ENCODE assay signal across 27 cellular contexts in the genomic region with DNA sequence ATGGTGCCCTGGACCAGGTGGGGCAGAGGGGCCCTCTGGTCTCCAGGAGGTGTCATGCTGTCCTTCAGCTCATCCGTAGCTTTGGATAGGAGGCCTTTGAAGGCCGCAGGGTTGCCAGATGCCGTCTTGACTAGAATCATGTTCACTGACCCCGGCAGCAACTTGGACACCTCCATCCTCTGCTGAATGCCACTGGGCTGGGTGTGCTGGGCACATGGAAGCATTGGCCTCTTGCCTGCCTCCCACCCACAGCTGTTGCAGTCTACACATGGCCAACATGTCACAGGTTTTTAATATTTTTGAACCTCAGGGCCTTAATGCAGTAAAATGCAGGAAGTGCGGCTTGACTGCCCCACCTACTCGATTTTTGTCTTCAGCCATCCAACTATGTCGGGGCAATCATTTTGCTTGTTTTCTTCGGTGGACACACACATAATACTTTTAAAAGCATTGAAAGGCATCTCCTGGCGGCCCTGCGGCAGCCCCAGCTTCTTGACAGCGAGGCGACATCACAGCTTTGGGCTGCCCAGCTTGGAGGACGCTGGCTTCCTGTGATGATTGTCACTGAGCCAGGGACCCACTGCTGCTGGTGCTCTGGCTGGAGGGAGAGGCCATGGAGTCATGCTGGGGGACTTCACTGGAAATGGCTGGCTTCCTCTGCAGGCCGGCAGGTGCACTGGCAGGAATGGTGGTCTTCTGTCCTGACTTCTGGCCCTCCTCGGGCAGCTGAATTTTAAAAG. TPM values are rescaled to one million over a fixed set of nuclear protein-coding genes. Genes with fewer than 3 reads are reported as not detected.
DNase-seq lines count a peak whose midpoint lies in the region; FAIRE-seq and TF ChIP-seq lines count a peak whose summit lies in the region.
"Had no signal": no experiment of that assay in that cellular context is flagged by ENCODE, and none has a peak within 500 bp of the region (broad histone marks: within the 10 kb centered on the region; RNA-seq: fewer than 3 reads in every experiment).

No MANE protein-coding gene starts in this region.

- H2AFZ ChIP-seq in H1 (ENCODE audit: low read length) (no peak overlapping the region), SK-N-SH (ENCODE audit: low read depth) (no peak overlapping the region)
- H2AFZ ChIP-seq: GM23338 had no signal

- no peak for TF ChIP-seq CTCF in H1 (IDR thresholded peaks at IDR 0.05; ENCODE audit: control extremely low read depth in 1 of 3, insufficient read depth in 1 of 3, low read depth in 1 of 3, low read length in 3 of 3)
- TF ChIP-seq CTCF in neutrophil (IDR thresholded peaks at IDR 0.05) = no peak
- TF ChIP-seq CTCF in SK-N-SH (IDR thresholded peaks at IDR 0.05) = no peak

- no peak overlapping the region for H3K14ac ChIP-seq in H1 (ENCODE audit: insufficient read length)

- H3K4me3 ChIP-seq in BLaER1 (no peak overlapping the region), H1 (ENCODE audit: extremely low read depth in 1 of 4, insufficient read depth in 2 of 4, low read depth in 3 of 4, low read length in 4 of 4) (no peak overlapping the region), neutrophil (ENCODE audit: low read depth in 1 of 2, low read length in 1 of 2) (no peak overlapping the region), SK-N-SH (ENCODE audit: low read depth in 2 of 2, low read length in 1 of 2) (no peak overlapping the region)
- H3K4me3 ChIP-seq: GM12878, GM23338, SJCRH30 had no signal

- H2BK5ac ChIP-seq in H1 (ENCODE audit: low read depth, low read length) = no peak overlapping the region

- H3K27ac ChIP-seq in BLaER1 = peak overlapping the region; percentile 90; the same call in 1 of the 2 replicates
- H3K27ac ChIP-seq in KOPT-K1 (ENCODE audit: low read depth, low read length, poor library complexity, severe bottlenecking) = peak overlapping the region; percentile 89
- no peak overlapping the region for H3K27ac ChIP-seq in H1 (ENCODE audit: low read depth, low read length)
- peak overlapping the region; percentile 23 for H3K27ac ChIP-seq in neutrophil
- H3K27ac ChIP-seq in SK-N-SH (ENCODE audit: low read depth in 2 of 2, low read length in 1 of 2) = no peak overlapping the region
- H3K27ac ChIP-seq: 22Rv1, SJCRH30 had no signal

- H3K9ac ChIP-seq in BLaER1 (no peak overlapping the region), H1 (replicated peaks in 1 of 4; ENCODE audit: extremely low read depth in 1 of 4, low read depth in 3 of 4, low read length in 3 of 4) (no peak overlapping the region), SK-N-SH (no peak overlapping the region)

- H4K20me1 ChIP-seq in BLaER1 (no peaks in the 10 kb centered on the region), H1 (replicated peaks in 1 of 2; ENCODE audit: control insufficient read depth in 1 of 2, insufficient read depth in 2 of 2, low read length in 2 of 2) (no peaks in the 10 kb centered on the region), SK-N-SH (ENCODE audit: insufficient read depth) (no peaks in the 10 kb centered on the region)

- no peak overlapping the region for H2AK5ac ChIP-seq in H1 (ENCODE audit: low read depth, low read length)

- H3K23me2 ChIP-seq in H1 (ENCODE audit: low read depth, low read length) = no peaks in the 10 kb centered on the region; the same call in 1 of the 2 replicates

- no peak overlapping the region; the same call in 1 of the 2 replicates for H3K4me2 ChIP-seq in BLaER1
- H3K4me2 ChIP-seq in H1 (ENCODE audit: insufficient read depth in 1 of 2, low read depth in 2 of 2, low read length in 2 of 2) = no peak overlapping the region
- no peak overlapping the region for H3K4me2 ChIP-seq in SK-N-SH
- H3K4me2 ChIP-seq: GM23338 had no signal

- no peak overlapping the region for H2BK15ac ChIP-seq in H1 (ENCODE audit: low read length)

- H2BK20ac ChIP-seq in H1 (ENCODE audit: low read length) = no peak overlapping the region

- H3K56ac ChIP-seq in H1 (replicated peaks; ENCODE audit: insufficient read length, low read depth, low read length) = no peak overlapping the region

- peak overlapping the region; percentile 20; the same call in 1 of the 2 replicates for H4K8ac ChIP-seq in H1 (ENCODE audit: extremely low read depth, insufficient read depth, low read length)

- TF ChIP-seq EP300 in H1 (IDR thresholded peaks at IDR 0.05; ENCODE audit: borderline replicate concordance in 1 of 2, low read depth in 2 of 2, low read length in 2 of 2) (no peak), SK-N-SH (IDR thresholded peaks at IDR 0.05; ENCODE audit: borderline replicate concordance in 1 of 2, low read depth in 1 of 2, low read length in 1 of 2) (no peak)

- H4K91ac ChIP-seq in H1 (replicated peaks; ENCODE audit: insufficient read length, low read length) = no peak overlapping the region

- no peaks in the 10 kb centered on the region for H3K79me2 ChIP-seq in H1 (ENCODE audit: control insufficient read depth in 1 of 2, insufficient read depth in 2 of 2, low read length in 2 of 2)
- H3K79me2 ChIP-seq in SK-N-SH (ENCODE audit: insufficient read depth) = no peaks in the 10 kb centered on the region

- no peak overlapping the region for H3K23ac ChIP-seq in H1 (ENCODE audit: insufficient read length)

- peaks cover 57% of the 10 kb centered on the region for H3K4me1 ChIP-seq in BLaER1
- peaks cover 0 to 11% (median 9%) of the 10 kb centered on the region in 4 experiments; a peak in 4 of 7 replicates for H3K4me1 ChIP-seq in H1 (replicated peaks in 1 of 4; ENCODE audit: control insufficient read depth in 3 of 4, insufficient read depth in 4 of 4, low read length in 3 of 4)
- H3K4me1 ChIP-seq in neutrophil (ENCODE audit: control insufficient read depth in 1 of 2, insufficient read depth in 1 of 2, low read depth in 1 of 2, low read length in 1 of 2) = peaks cover 47 to 51% of the 10 kb centered on the region in 2 experiments
- H3K4me1 ChIP-seq in SK-N-SH (ENCODE audit: control insufficient read depth in 1 of 2, insufficient read depth in 2 of 2, low read depth in 1 of 2, low read length in 1 of 2) = peaks cover 5 to 30% of the 10 kb centered on the region in 2 experiments; a peak in 1 of 4 replicates
- H3K4me1 ChIP-seq: SJCRH30 had no signal

- FAIRE-seq in H1 (lab: Jason Lieb, UNC) = no peak
- FAIRE-seq: G401.6, GM12878 had no signal

- CTCF ChIA-PET in H1 (lab: Charles Lee; ENCODE audit: partially characterized antibody) (interaction anchor here (0.6 to 4.0 kb wide), 5 partner anchors 9 to 37 kb away, joined by 3 to 31 read pairs (median 3); no protein-coding TSS in a partner anchor), SK-N-SH (lab: Yijun Ruan, JAX) (interaction anchor here (0.8 to 4.9 kb wide), 4 partner anchors 23 to 231 kb away, joined by 3 to 50 read pairs (median 14); no protein-coding TSS in a partner anchor)

- WGBS in H1 (ENCODE audit: extremely low coverage in 1 of 2, insufficient coverage in 1 of 2, insufficient read length in 1 of 2, insufficient replicate concordance in 2 of 2, low coverage in 1 of 2, low lambda C conversion rate in 2 of 2, missing lambda C conversion rate in 1 of 2), 2 experiments = 87% methylated on average over 15 of the region's 15 CpGs; no CpG with 5 or more reads in 1 of the 2 experiments
- WGBS in SK-N-SH (ENCODE audit: low lambda C conversion rate) = 91% methylated on average over 15 of the region's 15 CpGs

- H3K9me3 ChIP-seq in BLaER1 = peaks cover 15% of the 10 kb centered on the region
- H3K9me3 ChIP-seq in KOPT-K1 (ENCODE audit: insufficient read depth, low read length, poor library complexity, severe bottlenecking) = no peaks in the 10 kb centered on the region
- peaks cover 0 to 10% of the 10 kb centered on the region in 2 experiments; a peak in 1 of 4 replicates for H3K9me3 ChIP-seq in H1 (ENCODE audit: insufficient read depth in 2 of 2, low read depth in 1 of 2, low read length in 1 of 2)
- no peaks in the 10 kb centered on the region for H3K9me3 ChIP-seq in neutrophil
- no peaks in the 10 kb centered on the region for H3K9me3 ChIP-seq in SK-N-SH
- H3K9me3 ChIP-seq: SJCRH30 had no signal

- H3F3A ChIP-seq in SK-N-SH (replicated peaks; ENCODE audit: insufficient read depth) = no peaks in the 10 kb centered on the region

- H3K27me3 ChIP-seq in BLaER1 (no peaks in the 10 kb centered on the region), H1 (replicated peaks in 1 of 4; ENCODE audit: control insufficient read depth in 3 of 4, extremely low read depth in 1 of 4, insufficient read depth in 3 of 4, low read length in 3 of 4) (no peaks in the 10 kb centered on the region), neutrophil (no peaks in the 10 kb centered on the region), SK-N-SH (ENCODE audit: insufficient read depth) (no peaks in the 10 kb centered on the region)
- H3K27me3 ChIP-seq: SJCRH30 had no signal

- H3K79me1 ChIP-seq in H1 (ENCODE audit: low read depth, low read length) = no peaks in the 10 kb centered on the region

- H2BK120ac ChIP-seq in H1 (replicated peaks; ENCODE audit: low read depth, low read length) = no peak overlapping the region

- TF ChIP-seq RAD21 in H1 (IDR thresholded peaks at IDR 0.05 in 1 of 2, conservative IDR thresholded peaks at IDR 0.05 in 1 of 2; ENCODE audit: low read depth in 2 of 2, low read length in 2 of 2) (no peak), SK-N-SH (IDR thresholded peaks at IDR 0.05; ENCODE audit: low read length) (no peak)

- DNase-seq in H1 (ENCODE audit: low read depth in 1 of 2, low spot score in 2 of 2) (no peak), SK-N-SH (no peak), putamen (ENCODE audit: low spot score) (no peak), amniotic stem cell (lab: John Stamatoyannopoulos, UW) (no peak)
- DNase-seq: CD4-positive, alpha-beta memory T cell; COR-L47; DMS53; HCEC 1CT; KBM-7; MM.1S; NCI-H1048; NCI-H1417; NCI-H1694; NCI-H2029 treated with DMSO at 0.1 percent for 48 hours; NCI-H446 treated with DMSO at 0.1 percent for 48 hours; NCI-H526; NCI-H82; NK-92 treated with Interleukin-12 subunit alpha and Interleukin-12 subunit beta, amount 100 ng/mL, for 24 hours; PC-3; SJCRH30 had no signal

- H3K36me3 ChIP-seq in BLaER1 (no peaks in the 10 kb centered on the region), KOPT-K1 (ENCODE audit: insufficient read depth, low read length) (no peaks in the 10 kb centered on the region), H1 (ENCODE audit: control insufficient read depth in 2 of 4, insufficient read depth in 4 of 4, low read length in 3 of 4) (no peaks in the 10 kb centered on the region), neutrophil (no peaks in the 10 kb centered on the region), SK-N-SH (replicated peaks in 1 of 2; ENCODE audit: control insufficient read depth in 1 of 2, insufficient read depth in 2 of 2, low read length in 1 of 2) (no peaks in the 10 kb centered on the region)
- H3K36me3 ChIP-seq: SJCRH30 had no signal

- H4K5ac ChIP-seq in H1 (ENCODE audit: insufficient read length, low read depth, low read length) = no peak overlapping the region

- no peaks in the 10 kb centered on the region for H3K9me2 ChIP-seq in SK-N-SH

- no peak overlapping the region for H3K18ac ChIP-seq in H1 (ENCODE audit: extremely low read depth, low read length)

- no peak overlapping the region for H2BK12ac ChIP-seq in H1 (ENCODE audit: low read depth, low read length)

- POLR2A ChIA-PET in H1 (lab: Charles Lee; ENCODE audit: partially characterized antibody) (interaction anchor here (1.1 kb wide), 1 partner anchor 31 kb away, joined by 4 read pairs; no protein-coding TSS in a partner anchor), SK-N-SH (lab: Yijun Ruan, JAX) (no interaction called here)

- H3K4ac ChIP-seq in H1 (replicated peaks; ENCODE audit: insufficient read length, low read depth, low read length) = no peak overlapping the region

- no peak for TF ChIP-seq POLR2A in H1 (IDR thresholded peaks at IDR 0.05; ENCODE audit: control extremely low read depth in 1 of 2, low read depth in 2 of 2, low read length in 2 of 2)

RNA-seq across cellular contexts. Expression of gene ACAD9, which starts 31.6 kb away (rescaled TPM):
- total RNA-seq in H1 (2021; fragmentation: NEBNext Ultra II Directional; extraction: Animal tissue kit (Norgen Biotek cat#: 25700)) = 28.9 and 32.8 TPM in 2 replicates
- 27.5 and 35.1 TPM in 2 replicates for polyA plus RNA-seq in H1 (2011; rRNA removed)
- 33.2 TPM for polyA plus RNA-seq in H1 (2011; cell fraction: cytosol; rRNA removed)
- polyA plus RNA-seq in H1 (2011; cell fraction: nucleus; rRNA removed) = 74.1 TPM
- 17.7 to 25.6 TPM (median 24.2 TPM) in 4 replicates for polyA plus RNA-seq in H1 (2012, experiment 1 of 2)
- 11.8 TPM for polyA plus RNA-seq in H1 (2012, experiment 2 of 2)
- polyA plus RNA-seq in H1 (2013, experiment 1 of 2) = 16.7 TPM
- polyA plus RNA-seq in H1 (2013, experiment 2 of 2) = 17.5 TPM
- 36.4 and 37.2 TPM in 2 replicates for polyA minus RNA-seq in H1 (2011; rRNA and poly(A)+ RNA removed)
- 21.8 TPM for polyA minus RNA-seq in H1 (2011; cell fraction: cytosol; rRNA and poly(A)+ RNA removed)
- polyA minus RNA-seq in H1 (2011; cell fraction: nucleus; rRNA and poly(A)+ RNA removed) = 78.1 TPM
- polyA plus RNA-seq in SK-N-SH (2012; rRNA removed) = 38.2 and 41.9 TPM in 2 replicates
- polyA plus RNA-seq in SK-N-SH (2012; cell fraction: cytosol; rRNA removed) = 21.3 and 28.1 TPM in 2 replicates
- polyA plus RNA-seq in SK-N-SH (2012; cell fraction: nucleus; rRNA removed) = 95.1 and 120 TPM in 2 replicates

Comparison
In these comparisons a context has a peak if more than half of its experiments do, and no peak if none do; other contexts are left out.
1. H3K27ac ChIP-seq: peak in BLaER1 (single experiment), KOPT-K1 (single experiment) and neutrophil (single experiment); none in H1 (single experiment) and SK-N-SH (0 of 2).